Comparison of ENCODE assay signal across 20 cellular contexts in the genomic region with DNA sequence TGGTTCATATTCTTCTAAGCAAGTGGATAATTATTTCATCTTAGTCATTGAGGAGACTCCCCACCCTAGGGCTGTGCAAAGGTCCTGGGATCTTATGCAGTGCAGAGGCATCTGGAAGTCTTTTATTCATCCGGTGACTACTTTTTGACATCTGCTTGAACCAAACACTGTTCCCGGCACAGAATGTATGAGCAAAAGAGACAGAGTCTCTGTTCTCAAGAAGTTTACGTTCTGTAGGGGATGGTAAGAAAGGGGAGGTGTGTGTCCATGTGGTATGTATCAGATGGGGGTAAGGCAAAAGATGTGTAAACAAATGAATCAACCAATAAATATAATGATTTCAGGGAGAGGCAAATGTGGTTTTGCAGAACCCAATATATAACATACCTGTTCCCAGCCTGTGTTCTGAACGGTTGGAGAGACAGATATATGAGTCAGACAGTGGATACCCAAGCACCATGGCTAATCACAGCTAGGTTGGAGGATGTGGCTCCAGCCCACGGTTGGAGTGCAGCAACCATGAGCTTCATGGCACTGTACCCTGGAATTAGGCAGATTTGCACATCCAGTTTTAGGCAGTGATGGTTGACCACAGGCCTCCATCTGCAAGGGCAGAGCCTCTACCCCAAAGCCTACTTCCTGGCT.
"Had no signal": no experiment of that assay in that cellular context is flagged by ENCODE, and none has a peak within 500 bp of the region (broad histone marks: within the 10 kb centered on the region; RNA-seq: fewer than 3 reads in every experiment).

No MANE protein-coding gene starts in this region.

- H3K36me3 ChIP-seq: breast epithelium, colonic mucosa, heart right ventricle, left lung, prostate gland, right atrium auricular region, spleen, upper lobe of right lung had no signal

- ATAC-seq: activated CD4-positive, alpha-beta T cell treated with anti-CD3 and anti-CD28 coated beads for 36 hours; activated T-cell treated with anti-CD3 and anti-CD28 coated beads, Interleukin-2, amount 50 U/mL, for 4 hours; left lung; naive thymus-derived CD8-positive, alpha-beta T cell; upper lobe of right lung had no signal

- DNase-seq: activated B cell treated with CpG ODN at 0.5 μM for 24 hours; activated CD4-positive, alpha-beta T cell treated with anti-CD3 and anti-CD28 coated beads for 36 hours; activated CD4-positive, alpha-beta T cell treated with anti-CD3 and anti-CD28 coated beads, Interleukin-2, amount 50 U/mL, for 4 hours; activated CD8-positive, alpha-beta memory T cell treated with anti-CD3 and anti-CD28 coated beads, Interleukin-2, amount 50 U/mL, for 48 hours; activated naive CD4-positive, alpha-beta T cell treated with Interleukin-2 at 50 U/mL for 16 hours; activated naive CD8-positive, alpha-beta T cell treated with anti-CD3 and anti-CD28 coated beads for 36 hours; activated T-cell treated with anti-CD3 and anti-CD28 coated beads, Interleukin-2, amount 50 U/mL, for 4 hours; colonic mucosa; heart right ventricle; left lung; naive thymus-derived CD8-positive, alpha-beta T cell; spleen; stimulated activated CD4-positive, alpha-beta T cell treated with anti-CD3 and anti-CD28 coated beads, Interleukin-4, amount 100 ng/mL, for 24 hours; stimulated activated naive CD4-positive, alpha-beta T cell treated with Interleukin-2 at 50 U/mL for 16 hours; T-helper 1 cell; upper lobe of right lung had no signal

- H3K27me3 ChIP-seq: breast epithelium, colonic mucosa, heart right ventricle, left lung, right atrium auricular region, upper lobe of right lung had no signal

- H3K27ac ChIP-seq: breast epithelium, colonic mucosa, heart right ventricle, left lung, prostate gland, right atrium auricular region, spleen, upper lobe of right lung had no signal

- H3K9me3 ChIP-seq: breast epithelium, colonic mucosa, heart right ventricle, left lung, prostate gland, right atrium auricular region, spleen, upper lobe of right lung had no signal

- H3K4me3 ChIP-seq: breast epithelium, colonic mucosa, heart right ventricle, left lung, lung, prostate gland, right atrium auricular region, spleen, upper lobe of right lung had no signal

- H3K4me1 ChIP-seq: colonic mucosa, left lung, prostate gland, upper lobe of right lung had no signal
